20 cellular contexts compared by ENCODE assay signal in genomic region chr17:65542595-65542994, GRCh38. TPM values are rescaled to one million over a fixed set of nuclear protein-coding genes. Genes with fewer than 3 reads are reported as not detected.
DNase-seq lines count a peak whose midpoint lies in the region; ATAC-seq, FAIRE-seq and TF ChIP-seq lines count a peak whose summit lies in the region.
"Had no signal": no experiment of that assay in that cellular context is flagged by ENCODE, and none has a peak within 500 bp of the region (broad histone marks: within the 10 kb centered on the region; RNA-seq: fewer than 3 reads in every experiment).

No MANE protein-coding gene starts in this region.

- TF ChIP-seq POLR2A in endothelial cell of umbilical vein (IDR thresholded peaks at IDR 0.05; ENCODE audit: low read depth, low read length) = no peak

- CTCF ChIA-PET in endothelial cell of umbilical vein (lab: Charles Lee) = interaction anchor here (1.6 kb wide), 1 partner anchor 14 kb away, joined by 3 read pairs; no protein-coding TSS in a partner anchor

- no peaks in the 10 kb centered on the region for H3K27me3 ChIP-seq in endothelial cell of umbilical vein (ENCODE audit: control insufficient read depth in 2 of 2, insufficient read depth in 2 of 2, low read length in 2 of 2)
- H3K27me3 ChIP-seq in H7 (ENCODE audit: control insufficient read depth, insufficient read depth, low read length) = no peaks in the 10 kb centered on the region

- peaks cover 78% of the 10 kb centered on the region for H3K4me1 Mint-ChIP-seq in activated naive CD4-positive, alpha-beta T cell treated with anti-CD3 and anti-CD28 coated beads, Interleukin-2, amount 50 U/mL, for 24 hours
- peaks cover 58% of the 10 kb centered on the region for H3K4me1 Mint-ChIP-seq in type B pancreatic cell (ENCODE audit: unreplicated experiment)

- no peak for ATAC-seq in GM21390 (IDR thresholded peaks at IDR 0.05; ENCODE audit: unreplicated experiment)

- no peak overlapping the region for H3K9ac ChIP-seq in endothelial cell of umbilical vein (replicated peaks; ENCODE audit: extremely low read depth, insufficient read depth, low read length)

- H3K36me3 ChIP-seq in endothelial cell of umbilical vein (ENCODE audit: control insufficient read depth in 2 of 2, extremely low read depth in 1 of 2, insufficient read depth in 2 of 2, low read length in 2 of 2) (no peaks in the 10 kb centered on the region), H7 (replicated peaks; ENCODE audit: control insufficient read depth, insufficient read depth, low read length) (peaks cover 15% of the 10 kb centered on the region)

- no peaks in the 10 kb centered on the region for H3K9me1 ChIP-seq in endothelial cell of umbilical vein (replicated peaks; ENCODE audit: control insufficient read depth, extremely low read depth, insufficient read depth, low read length)

- no peak overlapping the region for H3K4me2 ChIP-seq in endothelial cell of umbilical vein (ENCODE audit: insufficient read depth, low read length)

- H3K4me3 ChIP-seq in endothelial cell of umbilical vein (replicated peaks in 1 of 3; ENCODE audit: insufficient read depth in 1 of 3, low read depth in 1 of 3, low read length in 3 of 3) = no peak overlapping the region
- no peak overlapping the region for H3K4me3 ChIP-seq in H7 (ENCODE audit: insufficient read depth, low read depth, low read length)

- H2AFZ ChIP-seq in endothelial cell of umbilical vein (ENCODE audit: low read depth, low read length) = no peak overlapping the region

- TF ChIP-seq CTCF in endothelial cell of umbilical vein (IDR thresholded peaks at IDR 0.05; ENCODE audit: extremely low read depth in 1 of 2, insufficient read depth in 1 of 2, low read depth in 1 of 2, low read length in 2 of 2) = no peak
- TF ChIP-seq CTCF in type B pancreatic cell (conservative IDR thresholded peaks at IDR 0.05) = no peak

- H3K27ac ChIP-seq in endothelial cell of umbilical vein (ENCODE audit: insufficient read depth, low read depth, low read length) = no peak overlapping the region

- H4K20me1 ChIP-seq in endothelial cell of umbilical vein (replicated peaks; ENCODE audit: control insufficient read depth, extremely low read depth, insufficient read depth, low read length) = no peaks in the 10 kb centered on the region

- H3K27ac Mint-ChIP-seq in activated naive CD4-positive, alpha-beta T cell treated with anti-CD3 and anti-CD28 coated beads, Interleukin-2, amount 50 U/mL, for 24 hours = peak overlapping the region; percentile 53
- H3K27ac Mint-ChIP-seq in type B pancreatic cell = peak overlapping the region; percentile 37
- H3K27ac Mint-ChIP-seq: H9 had no signal

- POLR2A ChIA-PET in endothelial cell of umbilical vein (lab: Charles Lee) = no interaction called here

- dilution Hi-C loops in endothelial cell of umbilical vein (cut with MboI; ENCODE audit: extremely low pct_ligation_motif_present, low sequenced_read_pairs) = no loop called here

- H3K36me3 Mint-ChIP-seq in activated naive CD4-positive, alpha-beta T cell treated with anti-CD3 and anti-CD28 coated beads, Interleukin-2, amount 50 U/mL, for 24 hours = peaks cover 15% of the 10 kb centered on the region
- peaks cover 54% of the 10 kb centered on the region for H3K36me3 Mint-ChIP-seq in type B pancreatic cell

- no peaks in the 10 kb centered on the region for H3K27me3 Mint-ChIP-seq in activated naive CD4-positive, alpha-beta T cell treated with anti-CD3 and anti-CD28 coated beads, Interleukin-2, amount 50 U/mL, for 24 hours
- H3K27me3 Mint-ChIP-seq in type B pancreatic cell = no peaks in the 10 kb centered on the region
- H3K27me3 Mint-ChIP-seq: CD4-positive, alpha-beta memory T cell had no signal

- H3K9me3 Mint-ChIP-seq in activated naive CD4-positive, alpha-beta T cell treated with anti-CD3 and anti-CD28 coated beads, Interleukin-2, amount 50 U/mL, for 24 hours = no peaks in the 10 kb centered on the region
- H3K9me3 Mint-ChIP-seq in type B pancreatic cell = no peaks in the 10 kb centered on the region
- H3K9me3 Mint-ChIP-seq: CD4-positive, alpha-beta memory T cell; H9 had no signal

- no peaks in the 10 kb centered on the region for H3K79me2 ChIP-seq in endothelial cell of umbilical vein (ENCODE audit: control insufficient read depth, insufficient read depth, low read length)

- H3K9me3 ChIP-seq in endothelial cell of umbilical vein (replicated peaks; ENCODE audit: control insufficient read depth, insufficient read depth, low read length) = no peaks in the 10 kb centered on the region

- no peak for FAIRE-seq in endothelial cell of umbilical vein (lab: Jason Lieb, UNC)
- FAIRE-seq: A204.1 had no signal

- BruUV-seq in endothelial cell of umbilical vein (replicated peaks; lab: Mats Ljungman, UMichigan) = no TSS peak

- H3K4me1 ChIP-seq in endothelial cell of umbilical vein (ENCODE audit: control insufficient read depth, extremely low read depth, insufficient read depth, low read length) = peaks cover 4% of the 10 kb centered on the region

- no peak for DNase-seq in activated naive CD4-positive, alpha-beta T cell treated with Interleukin-2 at 50 U/mL for 16 hours
- DNase-seq in LoVo (ENCODE audit: low spot score) (peak; percentile 73), endothelial cell of umbilical vein (ENCODE audit: low read depth, low spot score) (peak; percentile 7), type B pancreatic cell (ENCODE audit: extremely low spot score, unreplicated experiment) (no peak), H7 (no peak), DMS153 treated with DMSO at 0.1 percent for 48 hours (lab: John Stamatoyannopoulos, UW; ENCODE audit: unreplicated experiment) (no peak)
- DNase-seq: CD4-positive, alpha-beta memory T cell; DMS79 treated with DMSO at 0.1 percent for 48 hours; H9; Kasumi-1; NCI-H1092 treated with DMSO at 0.1 percent for 48 hours; NCI-H1694; NCI-H2107; NCI-H2227 treated with DMSO at 0.1 percent for 48 hours; NCI-H510A treated with DMSO at 0.1 percent for 48 hours; NCI-H82; SW 1271 had no signal

- intact Hi-C loops in endothelial cell of umbilical vein (cut with micrococcal nuclease) = no loop called here

- H3K4me3 Mint-ChIP-seq in activated naive CD4-positive, alpha-beta T cell treated with anti-CD3 and anti-CD28 coated beads, Interleukin-2, amount 50 U/mL, for 24 hours = no peak overlapping the region
- H3K4me3 Mint-ChIP-seq in type B pancreatic cell = no peak overlapping the region
- H3K4me3 Mint-ChIP-seq: CD4-positive, alpha-beta memory T cell had no signal

TF ChIP-seq in endothelial cell of umbilical vein, 7 proteins besides CTCF, POLR2A, EP300 and RAD21:
- no peak for TF ChIP-seq MAX (IDR thresholded peaks at IDR 0.05; ENCODE audit: insufficient read depth, insufficient read length)
- TF ChIP-seq EZH2 (IDR thresholded peaks at IDR 0.05; ENCODE audit: borderline replicate concordance, low read depth, low read length, severe bottlenecking) = no peak
- no peak for TF ChIP-seq MYC (IDR thresholded peaks at IDR 0.05; ENCODE audit: low read depth, low read length)
- TF ChIP-seq GATA2 (IDR thresholded peaks at IDR 0.05; ENCODE audit: insufficient read depth, insufficient read length, low read depth, low read length) = no peak
- TF ChIP-seq FOS (IDR thresholded peaks at IDR 0.05; ENCODE audit: borderline replicate concordance, insufficient read depth, low read length) = no peak
- no peak for TF ChIP-seq POLR2AphosphoS5 (IDR thresholded peaks at IDR 0.05; ENCODE audit: insufficient read depth, low read depth, low read length)
- no peak for TF ChIP-seq JUN (IDR thresholded peaks at IDR 0.05; ENCODE audit: borderline replicate concordance, insufficient read depth, insufficient read length, low read depth)
TF ChIP-seq in endothelial cell of umbilical vein: peak in this region for 0.

RNA-seq across cellular contexts. Expression of gene AXIN2, which starts 18.9 kb away (rescaled TPM):
- total RNA-seq in endothelial cell of umbilical vein (3.0 and 3.1 TPM in 2 replicates), type B pancreatic cell (ENCODE audit: low replicate concordance) (29.2 and 115 TPM in 2 replicates)
- 1.3 and 1.6 TPM in 2 replicates for polyA plus RNA-seq in endothelial cell of umbilical vein
- 0.71 and 0.99 TPM in 2 replicates for polyA plus RNA-seq in endothelial cell of umbilical vein (2011; cell fraction: cytosol; rRNA removed)
- 3.0 and 3.7 TPM in 2 replicates for polyA plus RNA-seq in endothelial cell of umbilical vein (2011; cell fraction: nucleus; rRNA removed)
- 0.78 and 1.0 TPM in 2 replicates for polyA plus RNA-seq in endothelial cell of umbilical vein (2012)
- 2.0 and 2.5 TPM in 2 replicates for polyA minus RNA-seq in endothelial cell of umbilical vein
- polyA minus RNA-seq in endothelial cell of umbilical vein (2011; cell fraction: cytosol; rRNA and poly(A)+ RNA removed) = not detected
- 2.3 and 3.5 TPM in 2 replicates for polyA minus RNA-seq in endothelial cell of umbilical vein (2011; cell fraction: nucleus; rRNA and poly(A)+ RNA removed)
- total RNA-seq in H7 (2014; rRNA removed; shearing (Covaris generic)) = 34.8 and 36.1 TPM in 2 replicates

Comparison
In these comparisons a context has a peak if more than half of its experiments do, and no peak if none do; other contexts are left out.
1. DNase-seq: peak in LoVo (single experiment) and endothelial cell of umbilical vein (single experiment); none in activated naive CD4-positive, alpha-beta T cell treated with Interleukin-2 at 50 U/mL for 16 hours (single experiment), type B pancreatic cell (single experiment), H7 (single experiment) and DMS153 treated with DMSO at 0.1 percent for 48 hours (single experiment).